ENCODE assay signal across 9 cellular contexts in the genomic region with DNA sequence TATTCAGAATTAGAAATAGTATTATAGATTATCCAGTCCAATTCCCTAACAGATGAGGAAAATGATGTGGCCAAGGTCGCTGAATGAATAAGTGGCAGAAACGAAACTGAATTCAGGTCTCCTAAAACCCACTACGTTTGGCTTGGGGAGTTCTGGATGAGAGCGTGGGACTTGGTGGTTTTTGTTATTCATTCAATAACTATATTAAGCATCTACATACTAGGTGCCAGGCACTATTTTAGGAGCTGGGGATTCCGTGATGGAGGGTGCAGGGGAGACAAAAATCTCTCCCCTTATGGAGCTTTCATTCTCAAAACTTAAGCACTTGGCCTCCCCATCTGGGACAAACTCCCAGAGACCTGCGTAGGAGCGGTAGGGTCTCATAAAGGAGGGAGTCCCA. TPM values are rescaled to one million over a fixed set of nuclear protein-coding genes. Genes with fewer than 3 reads are reported as not detected.
DNase-seq lines count a peak whose midpoint lies in the region; ATAC-seq and TF ChIP-seq lines count a peak whose summit lies in the region.
"Had no signal": no experiment of that assay in that cellular context is flagged by ENCODE, and none has a peak within 500 bp of the region (broad histone marks: within the 10 kb centered on the region; RNA-seq: fewer than 3 reads in every experiment).

No MANE protein-coding gene starts in this region.

- no peaks in the 10 kb centered on the region for H3K36me3 ChIP-seq in A673 (ENCODE audit: insufficient read depth, low read length, poor library complexity, severe bottlenecking)
- H3K36me3 ChIP-seq in breast epithelium, result no peaks in the 10 kb centered on the region
- H3K36me3 ChIP-seq in muscle layer of colon (ENCODE audit: insufficient read depth, low read length), result no peaks in the 10 kb centered on the region

- TF ChIP-seq POLR2A in breast epithelium (IDR thresholded peaks at IDR 0.05), result no peak

- H3K27me3 ChIP-seq in A673 (replicated peaks; ENCODE audit: insufficient read depth, low read depth, low read length, poor library complexity) (peaks cover 15% of the 10 kb centered on the region), breast epithelium (peaks cover 2 to 32% of the 10 kb centered on the region in 2 donors), muscle layer of colon (ENCODE audit: control insufficient read depth in 1 of 2, insufficient read depth in 2 of 2, low read length in 2 of 2) (peaks cover 29 to 47% of the 10 kb centered on the region in 2 donors)

- peak; percentile 7 for ATAC-seq in HG03039 (IDR thresholded peaks at IDR 0.05; ENCODE audit: unreplicated experiment)
- no peak for ATAC-seq in GM21367 (IDR thresholded peaks at IDR 0.05; ENCODE audit: unreplicated experiment)
- no peak for ATAC-seq in HG03280 (IDR thresholded peaks at IDR 0.05; ENCODE audit: unreplicated experiment)
- ATAC-seq in GM21526 (IDR thresholded peaks at IDR 0.05; ENCODE audit: low FRiP score, unreplicated experiment), result no peak

- POLR2A ChIA-PET in A673 (lab: Charles Lee; ENCODE audit: low non-redundant PET), result no interaction called here

- H3K27ac ChIP-seq in A673 (ENCODE audit: low read depth, low read length, poor library complexity, severe bottlenecking), result no peak overlapping the region
- H3K27ac ChIP-seq in breast epithelium, result peak overlapping the region in 1 of 2 donors; percentile 75
- H3K27ac ChIP-seq in muscle layer of colon (ENCODE audit: low read depth, low read length), result no peak overlapping the region

- no peak overlapping the region for H3K9ac ChIP-seq in muscle layer of colon (ENCODE audit: low read length)

- no peak for TF ChIP-seq CTCF in A673 (conservative IDR thresholded peaks at IDR 0.05; ENCODE audit: low read depth, low read length)
- TF ChIP-seq CTCF in breast epithelium (IDR thresholded peaks at IDR 0.05), result no peak
- no peak for TF ChIP-seq CTCF in GM13977 (IDR thresholded peaks at IDR 0.05; ENCODE audit: extremely low read depth, insufficient read depth, missing control alignments)

- H3K4me1 ChIP-seq in A673 (ENCODE audit: insufficient read depth, low read length, poor library complexity, severe bottlenecking) (peaks cover 30% of the 10 kb centered on the region), breast epithelium (peaks cover 0 to 6% of the 10 kb centered on the region in 2 donors), muscle layer of colon (ENCODE audit: insufficient read depth, low read length) (peaks cover 15% of the 10 kb centered on the region)

- DNase-seq in A673 (ENCODE audit: low spot score) (no peak), breast epithelium (ENCODE audit: low spot score in 2 of 2) (no peak), GM13977 (ENCODE audit: low spot score) (no peak)

- H3K9me3 ChIP-seq in A673 (ENCODE audit: low read depth, low read length, poor library complexity, severe bottlenecking), result no peaks in the 10 kb centered on the region
- no peaks in the 10 kb centered on the region for H3K9me3 ChIP-seq in breast epithelium
- no peaks in the 10 kb centered on the region for H3K9me3 ChIP-seq in muscle layer of colon (ENCODE audit: low read length)

- H3K4me3 ChIP-seq in A673 (ENCODE audit: low read depth, low read length, poor library complexity, severe bottlenecking) (peak overlapping the region; percentile 67), breast epithelium (peak overlapping the region; percentile 59 to 88 (median 65)), muscle layer of colon (ENCODE audit: low read depth in 1 of 2, low read length in 2 of 2) (peak overlapping the region; percentile 43 to 92)

- intact Hi-C loops in A673 (cut with micrococcal nuclease; ENCODE audit: unreplicated experiment) (loop anchor here (10.0 kb wide), 4 partner anchors 178 to 432 kb away; a partner anchor contains a TSS), breast epithelium (cut with DNase I; ENCODE audit: low total_unique reads) (no loop called here)

- BruUV-seq in A673 (replicated peaks; lab: Mats Ljungman, UMichigan), result no TSS peak

- CTCF ChIA-PET in A673 (lab: Charles Lee), result interaction anchor here (1.0 kb wide), 1 partner anchor 436 kb away, joined by 3 read pairs; no protein-coding TSS in a partner anchor

- in situ Hi-C loops in GM13977 (cut with MboI; ENCODE audit: low pct_unique_long_range_greater_than_20kb, low sequenced_read_pairs, unreplicated experiment), result loop anchor here (25.0 kb wide), 1 partner anchor 430 kb away; no protein-coding TSS in a partner anchor

RNA-seq across cellular contexts. Expression of a gene that starts 0.8 kb away (rescaled TPM):
- total RNA-seq in A673 (2021), result 0.63 and 0.69 TPM in 2 replicates
- 1 to 10 TPM in 1 of 3 donors, under 1 TPM in 2; 0.44 to 2.0 (median 0.48) TPM for total RNA-seq in breast epithelium

RNA-seq across cellular contexts. Expression of a gene that starts 20.4 kb away (rescaled TPM):
- not detected in 2 replicates for total RNA-seq in A673 (2021)
- not detected for total RNA-seq in breast epithelium
- total RNA-seq: T-helper 1 cell treated with Interleukin-12 subunit alpha and Interleukin-12 subunit beta and Interleukin-4 antibody, amounts not matched to agents 30 ng/mL and 1 ng/mL, for 36 hours had no signal

RNA-seq across cellular contexts. Expression of a gene that starts 25.3 kb away (rescaled TPM):
- 23.5 and 24.1 TPM in 2 replicates for total RNA-seq in A673 (2021)
- 10 to 100 TPM; 20.6 to 37.2 (median 30.6) TPM for total RNA-seq in breast epithelium
